ENCODE assay signal across 1 cellular context in the genomic region with DNA sequence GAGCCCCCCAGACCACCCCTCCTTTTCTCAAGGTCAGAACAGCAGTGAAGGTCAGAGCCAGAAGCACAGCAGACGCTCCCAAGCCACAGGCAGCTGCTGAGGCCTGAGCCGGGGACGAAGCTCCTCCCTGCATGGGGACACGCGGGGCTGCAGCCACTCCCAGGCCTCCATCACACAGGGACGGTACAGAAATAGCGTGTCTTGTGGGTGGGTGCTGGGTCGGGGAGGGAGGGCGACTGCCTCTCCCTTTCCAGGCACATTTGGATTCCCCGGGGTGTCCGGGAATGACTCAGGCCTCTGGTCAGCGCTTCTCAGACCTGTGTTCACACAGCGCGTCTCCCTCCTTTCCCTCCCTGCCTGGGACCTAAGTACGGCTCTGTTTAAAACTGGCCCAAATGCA.
A peak's percentile ranks its signal among the peaks of the same experiment; 100 is the strongest.
TF ChIP-seq lines count a peak whose summit lies in the region.

No MANE protein-coding gene starts in this region.

TF ChIP-seq in K562, 482 proteins besides CTCF, POLR2A, EP300 and RAD21:
- no peak for TF ChIP-seq MTA1 (IDR thresholded peaks at IDR 0.05; ENCODE audit: borderline replicate concordance)
- no peak for TF ChIP-seq CCAR2 (IDR thresholded peaks at IDR 0.05; ENCODE audit: low read depth, low read length)
- 0 out of 2 replicates have a peak, but pooled peaks have one; percentile 42 for TF ChIP-seq ESRRA (IDR thresholded peaks at IDR 0.05; ENCODE audit: borderline replicate concordance, low read depth)
- TF ChIP-seq GATAD2B (IDR thresholded peaks at IDR 0.05; ENCODE audit: borderline replicate concordance): no peak
- TF ChIP-seq, protein P1, sequence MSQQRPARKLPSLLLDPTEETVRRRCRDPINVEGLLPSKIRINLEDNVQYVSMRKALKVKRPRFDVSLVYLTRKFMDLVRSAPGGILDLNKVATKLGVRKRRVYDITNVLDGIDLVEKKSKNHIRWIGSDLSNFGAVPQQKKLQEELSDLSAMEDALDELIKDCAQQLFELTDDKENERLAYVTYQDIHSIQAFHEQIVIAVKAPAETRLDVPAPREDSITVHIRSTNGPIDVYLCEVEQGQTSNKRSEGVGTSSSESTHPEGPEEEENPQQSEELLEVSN (IDR thresholded peaks at IDR 0.05; ENCODE audit: borderline replicate concordance in 1 of 2, extremely low read depth in 1 of 2, insufficient read depth in 1 of 2, insufficient read length in 1 of 2, low read depth in 1 of 2, low read length in 1 of 2, poor library complexity in 1 of 2, severe bottlenecking in 1 of 2): peak in 1 of 2 experiments; percentile 48
- TF ChIP-seq KDM2B (CRISPR knock-in tag; IDR thresholded peaks at IDR 0.05): no peak
- TF ChIP-seq, protein P2, sequence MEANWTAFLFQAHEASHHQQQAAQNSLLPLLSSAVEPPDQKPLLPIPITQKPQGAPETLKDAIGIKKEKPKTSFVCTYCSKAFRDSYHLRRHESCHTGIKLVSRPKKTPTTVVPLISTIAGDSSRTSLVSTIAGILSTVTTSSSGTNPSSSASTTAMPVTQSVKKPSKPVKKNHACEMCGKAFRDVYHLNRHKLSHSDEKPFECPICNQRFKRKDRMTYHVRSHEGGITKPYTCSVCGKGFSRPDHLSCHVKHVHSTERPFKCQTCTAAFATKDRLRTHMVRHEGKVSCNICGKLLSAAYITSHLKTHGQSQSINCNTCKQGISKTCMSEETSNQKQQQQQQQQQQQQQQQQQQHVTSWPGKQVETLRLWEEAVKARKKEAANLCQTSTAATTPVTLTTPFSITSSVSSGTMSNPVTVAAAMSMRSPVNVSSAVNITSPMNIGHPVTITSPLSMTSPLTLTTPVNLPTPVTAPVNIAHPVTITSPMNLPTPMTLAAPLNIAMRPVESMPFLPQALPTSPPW (CRISPR knock-in tag; IDR thresholded peaks at IDR 0.05): peak; percentile 15; the same call in 1 of the 2 replicates
- TF ChIP-seq DNMT1 (IDR thresholded peaks at IDR 0.05): no peak
- no peak for TF ChIP-seq FOXM1 (IDR thresholded peaks at IDR 0.05; ENCODE audit: low read depth)
- no peak for TF ChIP-seq FOXM1 (CRISPR knock-in tag; IDR thresholded peaks at IDR 0.05; ENCODE audit: low read depth)
- TF ChIP-seq NFATC3 (IDR thresholded peaks at IDR 0.05): no peak
- TF ChIP-seq POLR2G (IDR thresholded peaks at IDR 0.05; ENCODE audit: low read depth, low read length): 0 out of 2 replicates have a peak, but pooled peaks have one; percentile 16
- no peak for TF ChIP-seq ZNF592 (IDR thresholded peaks at IDR 0.05)
- no peak for TF ChIP-seq SLC30A9 (CRISPR knock-in tag; IDR thresholded peaks at IDR 0.05)
- TF ChIP-seq NFXL1 (CRISPR knock-in tag; IDR thresholded peaks at IDR 0.05): no peak
- TF ChIP-seq NCOA6 (IDR thresholded peaks at IDR 0.05): no peak
- no peak for TF ChIP-seq ZNF699 (CRISPR knock-in tag; IDR thresholded peaks at IDR 0.05; ENCODE audit: insufficient replicate concordance)
- peak; percentile 51; the same call in 1 of the 2 replicates for TF ChIP-seq MGA (IDR thresholded peaks at IDR 0.05)
- peak; percentile 50; the same call in 1 of the 2 replicates for TF ChIP-seq NFE2 (IDR thresholded peaks at IDR 0.05; ENCODE audit: low read depth)
- no peak for TF ChIP-seq E2F3 (CRISPR knock-in tag; IDR thresholded peaks at IDR 0.05)
- TF ChIP-seq, protein P3, sequence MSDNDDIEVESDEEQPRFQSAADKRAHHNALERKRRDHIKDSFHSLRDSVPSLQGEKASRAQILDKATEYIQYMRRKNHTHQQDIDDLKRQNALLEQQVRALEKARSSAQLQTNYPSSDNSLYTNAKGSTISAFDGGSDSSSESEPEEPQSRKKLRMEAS (CRISPR knock-in tag; IDR thresholded peaks at IDR 0.05): peak; percentile 21; the same call in 1 of the 2 replicates
- peak; percentile 27; the same call in 1 of the 2 replicates for TF ChIP-seq L3MBTL2 (IDR thresholded peaks at IDR 0.05)
- 0 out of 2 replicates have a peak, but pooled peaks have one; percentile 17 for TF ChIP-seq MAFG (tag; conservative IDR thresholded peaks at IDR 0.05)
- TF ChIP-seq, protein P4, sequence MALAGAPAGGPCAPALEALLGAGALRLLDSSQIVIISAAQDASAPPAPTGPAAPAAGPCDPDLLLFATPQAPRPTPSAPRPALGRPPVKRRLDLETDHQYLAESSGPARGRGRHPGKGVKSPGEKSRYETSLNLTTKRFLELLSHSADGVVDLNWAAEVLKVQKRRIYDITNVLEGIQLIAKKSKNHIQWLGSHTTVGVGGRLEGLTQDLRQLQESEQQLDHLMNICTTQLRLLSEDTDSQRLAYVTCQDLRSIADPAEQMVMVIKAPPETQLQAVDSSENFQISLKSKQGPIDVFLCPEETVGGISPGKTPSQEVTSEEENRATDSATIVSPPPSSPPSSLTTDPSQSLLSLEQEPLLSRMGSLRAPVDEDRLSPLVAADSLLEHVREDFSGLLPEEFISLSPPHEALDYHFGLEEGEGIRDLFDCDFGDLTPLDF (CRISPR knock-in tag; IDR thresholded peaks at IDR 0.05): no peak
- no peak for TF ChIP-seq ELF1 (tag; IDR thresholded peaks at IDR 0.05)
- no peak for TF ChIP-seq ZHX1 (conservative IDR thresholded peaks at IDR 0.05; ENCODE audit: low read length)
TF ChIP-seq in K562: peak in this region for 9.
